In genomic region chr6:73694711-73695411, GRCh38 we compare ENCODE assay signal across 8 cellular contexts. TPM values are rescaled to one million over a fixed set of nuclear protein-coding genes. Genes with fewer than 3 reads are reported as not detected.
DNase-seq lines count a peak whose midpoint lies in the region; ATAC-seq lines count a peak whose summit lies in the region.

No MANE protein-coding gene starts in this region.

- 62% methylated on average over 5 of the region's 5 CpGs for WGBS in right cardiac atrium

- intact Hi-C loops in activated T-helper 1 cell treated with anti-CD3 and anti-CD28 coated beads, Interleukin-12 subunit alpha, Interleukin-12 subunit beta, Interleukin-2, Interleukin-4 antibody, amounts not matched to agents 30 ng/mL and 10 ng/mL and 1 ng/mL, durations not matched to agents 14 hours and 24 hours and 36 hours (cut with micrococcal nuclease), result loop anchor here (1.0 kb wide), 9 partner anchors 9 to 1075 kb away; partner anchors contain the start of gene EEF1A1
- intact Hi-C loops in right cardiac atrium (cut with DNase I), result no loop called here

- H3K4me1 ChIP-seq in right cardiac atrium (ENCODE audit: control insufficient read depth, insufficient read depth, low read length), result no peaks in the 10 kb centered on the region

- H3K9me3 Mint-ChIP-seq in activated T-helper 1 cell treated with anti-CD3 and anti-CD28 coated beads, Interleukin-12 subunit alpha, Interleukin-12 subunit beta, Interleukin-2, Interleukin-4 antibody, amounts not matched to agents 30 ng/mL and 10 ng/mL and 1 ng/mL, durations not matched to agents 14 hours and 24 hours and 36 hours, result peaks cover 3% of the 10 kb centered on the region
- H3K9me3 Mint-ChIP-seq in stimulated activated naive CD8-positive, alpha-beta T cell treated with anti-CD3 and anti-CD28 coated beads, Interleukin-15, amount 100 ng/mL, for 72 hours, result peaks cover 0 to 9% of the 10 kb centered on the region in 2 donors

- H3K4me1 Mint-ChIP-seq in activated T-helper 1 cell treated with anti-CD3 and anti-CD28 coated beads, Interleukin-12 subunit alpha, Interleukin-12 subunit beta, Interleukin-2, Interleukin-4 antibody, amounts not matched to agents 30 ng/mL and 10 ng/mL and 1 ng/mL, durations not matched to agents 14 hours and 24 hours and 36 hours (ENCODE audit: low read depth), result peaks cover 58% of the 10 kb centered on the region
- H3K4me1 Mint-ChIP-seq in stimulated activated naive CD8-positive, alpha-beta T cell treated with anti-CD3 and anti-CD28 coated beads, Interleukin-15, amount 100 ng/mL, for 72 hours, result peaks cover 56% of the 10 kb centered on the region

- DNase-seq in activated CD4-positive, CD25-positive, alpha-beta regulatory T cell treated with anti-CD3 and anti-CD28 coated beads, Interleukin-2, amount 50 U/mL, for 72 hours, result no peak
- DNase-seq in activated T-helper 1 cell treated with anti-CD3 and anti-CD28 coated beads, Interleukin-12 subunit alpha, Interleukin-12 subunit beta, Interleukin-2, Interleukin-4 antibody, amounts not matched to agents 30 ng/mL and 10 ng/mL and 1 ng/mL, durations not matched to agents 14 hours and 24 hours and 36 hours (ENCODE audit: low spot score), result no peak
- DNase-seq in right cardiac atrium (no peak), mucosa of gallbladder (ENCODE audit: low spot score) (no peak), NCI-H446 (lab: John Stamatoyannopoulos, UW) (no peak), NCI-H345 (lab: John Stamatoyannopoulos, UW) (no peak)
- peak in 1 of 2 donors; percentile 13 for DNase-seq in stimulated activated naive CD8-positive, alpha-beta T cell treated with anti-CD3 and anti-CD28 coated beads, Interleukin-15, amount 100 ng/mL, for 72 hours

- peaks cover 4% of the 10 kb centered on the region for H3K27me3 Mint-ChIP-seq in activated T-helper 1 cell treated with anti-CD3 and anti-CD28 coated beads, Interleukin-12 subunit alpha, Interleukin-12 subunit beta, Interleukin-2, Interleukin-4 antibody, amounts not matched to agents 30 ng/mL and 10 ng/mL and 1 ng/mL, durations not matched to agents 14 hours and 24 hours and 36 hours (ENCODE audit: insufficient read depth)
- H3K27me3 Mint-ChIP-seq in stimulated activated naive CD8-positive, alpha-beta T cell treated with anti-CD3 and anti-CD28 coated beads, Interleukin-15, amount 100 ng/mL, for 72 hours, result peaks cover 31% of the 10 kb centered on the region

- no peaks in the 10 kb centered on the region for H3K9me3 ChIP-seq in right cardiac atrium (ENCODE audit: control insufficient read depth, low read length)

- H3K27ac Mint-ChIP-seq in activated T-helper 1 cell treated with anti-CD3 and anti-CD28 coated beads, Interleukin-12 subunit alpha, Interleukin-12 subunit beta, Interleukin-2, Interleukin-4 antibody, amounts not matched to agents 30 ng/mL and 10 ng/mL and 1 ng/mL, durations not matched to agents 14 hours and 24 hours and 36 hours, result peak overlapping the region; percentile 91
- peak overlapping the region; percentile 97 to 99 for H3K27ac Mint-ChIP-seq in stimulated activated naive CD8-positive, alpha-beta T cell treated with anti-CD3 and anti-CD28 coated beads, Interleukin-15, amount 100 ng/mL, for 72 hours

- H3K36me3 Mint-ChIP-seq in activated T-helper 1 cell treated with anti-CD3 and anti-CD28 coated beads, Interleukin-12 subunit alpha, Interleukin-12 subunit beta, Interleukin-2, Interleukin-4 antibody, amounts not matched to agents 30 ng/mL and 10 ng/mL and 1 ng/mL, durations not matched to agents 14 hours and 24 hours and 36 hours (ENCODE audit: low read depth), result peaks cover 26% of the 10 kb centered on the region

- H3K27ac ChIP-seq in right cardiac atrium (ENCODE audit: low read length), result peak overlapping the region; percentile 15

- H3K27me3 ChIP-seq in right cardiac atrium (ENCODE audit: control insufficient read depth, insufficient read depth), result no peaks in the 10 kb centered on the region

- H3K4me3 Mint-ChIP-seq in activated T-helper 1 cell treated with anti-CD3 and anti-CD28 coated beads, Interleukin-12 subunit alpha, Interleukin-12 subunit beta, Interleukin-2, Interleukin-4 antibody, amounts not matched to agents 30 ng/mL and 10 ng/mL and 1 ng/mL, durations not matched to agents 14 hours and 24 hours and 36 hours, result peak overlapping the region; percentile 88
- H3K4me3 Mint-ChIP-seq in stimulated activated naive CD8-positive, alpha-beta T cell treated with anti-CD3 and anti-CD28 coated beads, Interleukin-15, amount 100 ng/mL, for 72 hours, result peak overlapping the region; percentile 87

- H3K4me3 ChIP-seq in right cardiac atrium (ENCODE audit: low read length), result no peak overlapping the region

- ATAC-seq in activated CD4-positive, CD25-positive, alpha-beta regulatory T cell treated with anti-CD3 and anti-CD28 coated beads, Interleukin-2, amount 50 U/mL, for 24 hours, result peak; percentile 6 to 21
- peak; percentile 12 to 38 for ATAC-seq in right cardiac atrium
- ATAC-seq in stimulated activated naive CD8-positive, alpha-beta T cell treated with anti-CD3 and anti-CD28 coated beads, Interleukin-15, amount 100 ng/mL, for 72 hours, result peak; percentile 1

RNA-seq across cellular contexts. Expression of gene CD109, which starts 1.1 kb away (rescaled TPM):
- total RNA-seq in activated T-helper 1 cell treated with anti-CD3 and anti-CD28 coated beads, Interleukin-12 subunit alpha, Interleukin-12 subunit beta, Interleukin-2, Interleukin-4 antibody, amounts not matched to agents 30 ng/mL and 10 ng/mL and 1 ng/mL, durations not matched to agents 14 hours and 24 hours and 36 hours, result 27.1 and 29.3 TPM in 2 replicates
- total RNA-seq in right cardiac atrium, result 10 to 100 TPM; 18.4 to 36.5 (median 31.0) TPM
- polyA plus RNA-seq in right cardiac atrium, result 6.6 TPM
- 3.9 TPM for total RNA-seq in mucosa of gallbladder

RNA-seq across cellular contexts. Expression of gene SLC17A5, which starts 41.1 kb away (rescaled TPM):
- total RNA-seq in activated T-helper 1 cell treated with anti-CD3 and anti-CD28 coated beads, Interleukin-12 subunit alpha, Interleukin-12 subunit beta, Interleukin-2, Interleukin-4 antibody, amounts not matched to agents 30 ng/mL and 10 ng/mL and 1 ng/mL, durations not matched to agents 14 hours and 24 hours and 36 hours, result 4.5 and 5.1 TPM in 2 replicates
- 10 to 100 TPM in 1 of 4 donors, 1 to 10 TPM in 3; 6.1 to 13.1 (median 8.0) TPM for total RNA-seq in right cardiac atrium
- polyA plus RNA-seq in right cardiac atrium, result 5.2 TPM
- 22.1 TPM for total RNA-seq in mucosa of gallbladder
